Comparison of ENCODE assay signal across 17 cellular contexts in the genomic region with DNA sequence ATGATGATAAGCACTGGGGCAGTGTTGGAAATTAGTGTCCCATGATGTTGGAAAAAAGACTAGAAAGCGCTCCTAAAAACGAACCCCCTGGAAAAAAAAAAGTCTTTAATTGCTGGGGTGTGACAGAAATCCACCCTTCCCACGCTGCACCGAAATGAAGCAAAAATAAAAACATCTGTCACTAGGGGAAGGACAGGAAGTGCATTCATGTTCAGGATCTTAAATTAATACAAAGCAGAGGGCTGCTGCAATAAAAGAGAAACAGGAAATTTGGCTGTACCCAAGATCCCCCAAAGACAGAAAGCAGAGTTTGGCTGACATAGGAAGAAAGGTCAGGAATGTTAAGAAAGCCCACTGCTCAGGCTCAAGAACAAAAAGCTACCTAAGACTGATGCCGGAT.
DNase-seq lines count a peak whose midpoint lies in the region; ATAC-seq and TF ChIP-seq lines count a peak whose summit lies in the region.
"Had no signal": no experiment of that assay in that cellular context is flagged by ENCODE, and none has a peak within 500 bp of the region (broad histone marks: within the 10 kb centered on the region; RNA-seq: fewer than 3 reads in every experiment).

No MANE protein-coding gene starts in this region.

- no peak for TF ChIP-seq CTCF in A673 (conservative IDR thresholded peaks at IDR 0.05; ENCODE audit: low read depth, low read length)
- TF ChIP-seq CTCF in endodermal cell (conservative IDR thresholded peaks at IDR 0.05), result no peak
- no peak for TF ChIP-seq CTCF in dorsolateral prefrontal cortex (IDR thresholded peaks at IDR 0.05 in 54 of 56, conservative IDR thresholded peaks at IDR 0.05 in 2 of 56; ENCODE audit: low read depth in 1 of 56, partially characterized antibody in 56 of 56)

- POLR2A ChIA-PET in A673 (lab: Charles Lee; ENCODE audit: low non-redundant PET), result no interaction called here

- WGBS in endodermal cell (ENCODE audit: insufficient coverage in 1 of 2, insufficient read length in 1 of 2), 2 experiments, result 80 to 100% methylated on average over 2 to 5 of the region's 5 CpGs

- BruUV-seq in A673 (replicated peaks; lab: Mats Ljungman, UMichigan), result no TSS peak

- intact Hi-C loops in A673 (cut with micrococcal nuclease; ENCODE audit: unreplicated experiment) (no loop called here), dorsolateral prefrontal cortex (cut with DNase I) (no loop called here)

- H3K27ac ChIP-seq in A673 (ENCODE audit: low read depth, low read length, poor library complexity, severe bottlenecking) (no peak overlapping the region), endodermal cell (ENCODE audit: low read depth, low read length) (no peak overlapping the region), dorsolateral prefrontal cortex (no peak overlapping the region)
- H3K27ac ChIP-seq: C4-2B, GM23248 had no signal

- H3K4me1 ChIP-seq in A673 (ENCODE audit: insufficient read depth, low read length, poor library complexity, severe bottlenecking) (no peaks in the 10 kb centered on the region), endodermal cell (ENCODE audit: control insufficient read depth, insufficient read depth, low read length) (peaks cover 4% of the 10 kb centered on the region)

- H3K9me3 Mint-ChIP-seq in endodermal cell, result peaks cover 11% of the 10 kb centered on the region

- H3K9ac ChIP-seq in endodermal cell (ENCODE audit: extremely low read depth, low read length, poor library complexity, severe bottlenecking), result no peak overlapping the region
- H3K9ac ChIP-seq: GM23248 had no signal

- no peaks in the 10 kb centered on the region for H3K36me3 ChIP-seq in A673 (ENCODE audit: insufficient read depth, low read length, poor library complexity, severe bottlenecking)
- H3K36me3 ChIP-seq in endodermal cell (ENCODE audit: control insufficient read depth, insufficient read depth, low read length), result no peaks in the 10 kb centered on the region

- no peak overlapping the region for H3K4me3 Mint-ChIP-seq in endodermal cell
- H3K4me3 Mint-ChIP-seq: CD4-positive, alpha-beta memory T cell had no signal

- ATAC-seq in GM18511 (IDR thresholded peaks at IDR 0.05; ENCODE audit: unreplicated experiment) (peak; percentile 60), HG03432 (IDR thresholded peaks at IDR 0.05; ENCODE audit: unreplicated experiment) (peak; percentile 46)

- no peak overlapping the region for H3K4me3 ChIP-seq in A673 (ENCODE audit: low read depth, low read length, poor library complexity, severe bottlenecking)
- peak overlapping the region; percentile 33 for H3K4me3 ChIP-seq in endodermal cell (ENCODE audit: low read length)
- H3K4me3 ChIP-seq in dorsolateral prefrontal cortex, result no peak overlapping the region
- H3K4me3 ChIP-seq: GM12878, GM23248 had no signal

- no peaks in the 10 kb centered on the region for H3K27me3 ChIP-seq in A673 (replicated peaks; ENCODE audit: insufficient read depth, low read depth, low read length, poor library complexity)
- no peaks in the 10 kb centered on the region for H3K27me3 ChIP-seq in endodermal cell (ENCODE audit: control insufficient read depth, insufficient read depth, low read length, poor library complexity, severe bottlenecking)
- no peaks in the 10 kb centered on the region for H3K27me3 ChIP-seq in dorsolateral prefrontal cortex

- H3K27me3 Mint-ChIP-seq in endodermal cell (ENCODE audit: insufficient read depth), result no peaks in the 10 kb centered on the region
- H3K27me3 Mint-ChIP-seq: CD4-positive, alpha-beta memory T cell had no signal

- H3K9me3 ChIP-seq in A673 (ENCODE audit: low read depth, low read length, poor library complexity, severe bottlenecking) (no peaks in the 10 kb centered on the region), endodermal cell (ENCODE audit: control insufficient read depth, low read length) (peaks cover 23% of the 10 kb centered on the region)

- H3K4me1 Mint-ChIP-seq in endodermal cell, result peaks cover 9% of the 10 kb centered on the region
- H3K4me1 Mint-ChIP-seq: CD4-positive, alpha-beta memory T cell had no signal

- peaks cover 2% of the 10 kb centered on the region for H3K36me3 Mint-ChIP-seq in endodermal cell (ENCODE audit: low read depth)
- H3K36me3 Mint-ChIP-seq: CD4-positive, alpha-beta memory T cell had no signal

- DNase-seq in A673 (ENCODE audit: low spot score), result peak; percentile 13
- no peak for DNase-seq in endodermal cell
- DNase-seq in cortex of kidney (lab: John Stamatoyannopoulos, UW), result no peak
- no peak for DNase-seq in T-helper 2 cell
- DNase-seq in dorsolateral prefrontal cortex, result no peak
- DNase-seq in amygdala (lab: John Stamatoyannopoulos, UW), result no peak
- DNase-seq: 8988T; ACHN; CD4-positive, alpha-beta memory T cell; DMS79; GM23248; H7; IMR-90 had no signal

- CTCF ChIA-PET in A673 (lab: Charles Lee), result no interaction called here

- no peak overlapping the region for H3K27ac Mint-ChIP-seq in endodermal cell
- H3K27ac Mint-ChIP-seq: CD4-positive, alpha-beta memory T cell had no signal
